Comparison of ENCODE assay signal across 9 cellular contexts in genomic region chr10:43228783-43229207, GRCh38. TPM values are rescaled to one million over a fixed set of nuclear protein-coding genes. Genes with fewer than 3 reads are reported as not detected.
A peak's percentile ranks its signal among the peaks of the same experiment; 100 is the strongest.
DNase-seq lines count a peak whose midpoint lies in the region; ATAC-seq and TF ChIP-seq lines count a peak whose summit lies in the region.
"Had no signal": no experiment of that assay in that cellular context is flagged by ENCODE, and none has a peak within 500 bp of the region (broad histone marks: within the 10 kb centered on the region; RNA-seq: fewer than 3 reads in every experiment).

No MANE protein-coding gene starts in this region.

- H3K9me2 ChIP-seq in hepatocyte (replicated peaks; ENCODE audit: insufficient read depth), result no peaks in the 10 kb centered on the region

- H3K27me3 ChIP-seq in H7 (ENCODE audit: control insufficient read depth, insufficient read depth, low read length), result peaks cover 48% of the 10 kb centered on the region
- peaks cover 39% of the 10 kb centered on the region for H3K27me3 ChIP-seq in hepatocyte

- H4K20me1 ChIP-seq in hepatocyte (ENCODE audit: insufficient read depth, poor library complexity, severe bottlenecking), result no peaks in the 10 kb centered on the region

- TF ChIP-seq CTCF in hepatocyte (IDR thresholded peaks at IDR 0.05; ENCODE audit: poor library complexity), result no peak
- no peak for TF ChIP-seq CTCF in HFFc6 (IDR thresholded peaks at IDR 0.05)

- H3K4me2 ChIP-seq in hepatocyte, result peak overlapping the region; percentile 93

- no peaks in the 10 kb centered on the region for H3K9me3 ChIP-seq in hepatocyte (ENCODE audit: low read depth)

- no peaks in the 10 kb centered on the region for H3K79me2 ChIP-seq in hepatocyte

- POLR2A ChIA-PET in activated CD4-positive, alpha-beta memory T cell treated with anti-CD3 and anti-CD28 coated beads, Interleukin-2, amount 10 ng/mL, durations not matched to agents 7 days and 5 days (lab: Charles Lee), result no interaction called here

- H3K36me3 Mint-ChIP-seq in activated CD4-positive, alpha-beta memory T cell treated with anti-CD3 and anti-CD28 coated beads, Interleukin-2, amount 10 ng/mL, durations not matched to agents 7 days and 5 days (ENCODE audit: low read depth), result no peaks in the 10 kb centered on the region
- no peaks in the 10 kb centered on the region for H3K36me3 Mint-ChIP-seq in HFFc6 (ENCODE audit: low read depth)

- CTCF ChIA-PET in activated CD4-positive, alpha-beta memory T cell treated with anti-CD3 and anti-CD28 coated beads, Interleukin-2, amount 10 ng/mL, durations not matched to agents 7 days and 5 days (lab: Charles Lee), result interaction anchor here (1.4 kb wide), 1 partner anchor 24 kb away, joined by 5 read pairs; no protein-coding TSS in a partner anchor

- no peaks in the 10 kb centered on the region for H3K9me3 Mint-ChIP-seq in activated CD4-positive, alpha-beta memory T cell treated with anti-CD3 and anti-CD28 coated beads, Interleukin-2, amount 10 ng/mL, durations not matched to agents 7 days and 5 days
- H3K9me3 Mint-ChIP-seq in HFFc6, result no peaks in the 10 kb centered on the region

- H3K27ac Mint-ChIP-seq in activated CD4-positive, alpha-beta memory T cell treated with anti-CD3 and anti-CD28 coated beads, Interleukin-2, amount 10 ng/mL, durations not matched to agents 7 days and 5 days, result no peak overlapping the region
- H3K27ac Mint-ChIP-seq in HFFc6, result no peak overlapping the region

- H3K4me1 Mint-ChIP-seq in activated CD4-positive, alpha-beta memory T cell treated with anti-CD3 and anti-CD28 coated beads, Interleukin-2, amount 10 ng/mL, durations not matched to agents 7 days and 5 days, result peaks cover 40% of the 10 kb centered on the region
- no peaks in the 10 kb centered on the region for H3K4me1 Mint-ChIP-seq in HFFc6 (ENCODE audit: low read depth)

- peak overlapping the region; percentile 71 for H3K4me3 Mint-ChIP-seq in activated CD4-positive, alpha-beta memory T cell treated with anti-CD3 and anti-CD28 coated beads, Interleukin-2, amount 10 ng/mL, durations not matched to agents 7 days and 5 days
- no peak overlapping the region for H3K4me3 Mint-ChIP-seq in HFFc6

- H2AFZ ChIP-seq in hepatocyte, result no peak overlapping the region

- H3K4me3 ChIP-seq in H7 (ENCODE audit: insufficient read depth, low read depth, low read length), result peak overlapping the region; percentile 49
- no peak overlapping the region for H3K4me3 ChIP-seq in hepatocyte
- peak overlapping the region; percentile 31 to 50 (median 39) for H3K4me3 ChIP-seq in skin epidermis

- ATAC-seq in GM19397 (IDR thresholded peaks at IDR 0.05; ENCODE audit: unreplicated experiment), result no peak

- H3K27ac ChIP-seq in hepatocyte (no peak overlapping the region), skin epidermis (peak overlapping the region in 9 of 21 experiments; percentile 2 to 77 (median 62))

- peaks cover 38% of the 10 kb centered on the region for H3K27me3 Mint-ChIP-seq in activated CD4-positive, alpha-beta memory T cell treated with anti-CD3 and anti-CD28 coated beads, Interleukin-2, amount 10 ng/mL, durations not matched to agents 7 days and 5 days
- H3K27me3 Mint-ChIP-seq in HFFc6 (ENCODE audit: insufficient read depth), result peaks cover 45% of the 10 kb centered on the region

- H3K4me1 ChIP-seq in hepatocyte (ENCODE audit: insufficient read depth), result peaks cover 5% of the 10 kb centered on the region

- DNase-seq in H7, result peak; percentile 68
- no peak for DNase-seq in activated CD4-positive, alpha-beta memory T cell treated with anti-CD3 and anti-CD28 coated beads, Interleukin-2, amount 10 ng/mL, durations not matched to agents 7 days and 5 days
- no peak for DNase-seq in hepatocyte (ENCODE audit: low spot score)
- no peak for DNase-seq in HFFc6
- no peak for DNase-seq in DMS 273 (lab: John Stamatoyannopoulos, UW; ENCODE audit: unreplicated experiment)
- no peak for DNase-seq in SHP77 treated with DMSO at 0.1 percent for 48 hours (lab: John Stamatoyannopoulos, UW)
- DNase-seq: IMR-90 had no signal

- H3K36me3 ChIP-seq in H7 (replicated peaks; ENCODE audit: control insufficient read depth, insufficient read depth, low read length), result no peaks in the 10 kb centered on the region
- no peaks in the 10 kb centered on the region for H3K36me3 ChIP-seq in hepatocyte (replicated peaks; ENCODE audit: insufficient read depth, low read depth)

- WGBS in hepatocyte (ENCODE audit: low lambda C conversion rate, missing lambda C conversion rate), result 19% methylated on average over 20 of the region's 23 CpGs

RNA-seq across cellular contexts. Expression of gene RASGEF1A, which starts 38.1 kb away (rescaled TPM):
- 31.0 and 41.3 TPM in 2 replicates for total RNA-seq in H7 (2014; rRNA removed; shearing (Covaris generic))
- 1 to 10 TPM; 4.4 to 6.6 TPM for total RNA-seq in activated CD4-positive, alpha-beta memory T cell treated with anti-CD3 and anti-CD28 coated beads, Interleukin-2, amount 10 ng/mL, durations not matched to agents 7 days and 5 days
- total RNA-seq in hepatocyte, result 2.2 and 2.7 TPM in 2 replicates
- 1.4 and 1.5 TPM in 2 replicates for polyA plus RNA-seq in hepatocyte
- total RNA-seq in HFFc6 (2021; fragmentation: NEBNext Ultra II Directional; extraction: Animal tissue kit (Norgen Biotek cat#: 25700)), result not detected
